Comparison of ENCODE assay signal across 12 cellular contexts in the genomic region with DNA sequence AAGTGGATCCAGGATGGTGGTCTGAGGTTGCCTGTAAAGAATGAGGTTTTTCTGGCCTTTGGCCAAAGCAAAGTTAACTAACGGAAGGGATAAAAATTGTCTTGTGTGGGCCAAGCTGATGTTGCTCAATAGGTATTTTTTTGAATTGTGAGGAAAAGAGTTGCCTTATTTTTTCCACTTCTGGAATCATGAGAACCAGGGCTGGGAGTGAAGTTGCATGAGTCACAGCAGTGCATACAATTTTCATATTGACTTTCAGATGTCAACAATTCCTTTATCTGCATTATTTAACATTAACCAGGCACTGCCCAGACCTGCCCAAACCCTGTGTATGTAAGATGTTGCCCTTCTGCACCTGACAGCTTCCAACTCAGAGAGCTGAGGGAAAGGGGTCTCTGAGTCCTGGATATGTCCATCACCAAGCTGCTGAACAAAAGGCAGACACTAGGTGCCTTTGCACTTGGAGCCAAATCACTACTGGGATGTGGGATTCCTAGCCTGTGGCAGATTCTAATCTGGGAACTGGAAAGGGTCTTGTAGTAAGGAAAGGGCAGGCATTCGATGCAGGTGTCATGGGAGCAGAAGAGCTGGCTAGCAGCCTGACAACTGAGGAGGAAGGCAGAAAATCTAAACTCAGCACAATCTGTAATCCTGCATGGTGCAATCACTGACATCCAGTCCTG. TPM values are rescaled to one million over a fixed set of nuclear protein-coding genes. Genes with fewer than 3 reads are reported as not detected.
A peak's percentile ranks its signal among the peaks of the same experiment; 100 is the strongest.
DNase-seq lines count a peak whose midpoint lies in the region; ATAC-seq, FAIRE-seq and TF ChIP-seq lines count a peak whose summit lies in the region.
"Had no signal": no experiment of that assay in that cellular context is flagged by ENCODE, and none has a peak within 500 bp of the region (broad histone marks: within the 10 kb centered on the region; RNA-seq: fewer than 3 reads in every experiment).

No MANE protein-coding gene starts in this region.

- ATAC-seq in GM19455 (IDR thresholded peaks at IDR 0.05; ENCODE audit: unreplicated experiment) (no peak), HG02852 (IDR thresholded peaks at IDR 0.05; ENCODE audit: unreplicated experiment) (no peak)

- H3K36me3 ChIP-seq in kidney epithelial cell (ENCODE audit: control insufficient read depth, insufficient read depth, low read length), result no peaks in the 10 kb centered on the region
- H3K36me3 ChIP-seq: suprapubic skin had no signal

- H3K27me3 ChIP-seq in kidney epithelial cell (ENCODE audit: control insufficient read depth, insufficient read depth, low read length), result no peaks in the 10 kb centered on the region

- DNase-seq in SIG-M5 treated with dmso at 0.1 percent for 504 hours (lab: John Stamatoyannopoulos, UW; ENCODE audit: unreplicated experiment), result peak; percentile 42
- DNase-seq in SIG-M5 (lab: John Stamatoyannopoulos, UW), result no peak
- peak; percentile 95 for DNase-seq in amniotic epithelial cell (ENCODE audit: low read depth)
- peak; percentile 44 for DNase-seq in kidney epithelial cell (ENCODE audit: low read depth)
- peak; percentile 52 for DNase-seq in urothelium cell line (ENCODE audit: low spot score)
- no peak for DNase-seq in GM19240 (ENCODE audit: insufficient read length, low spot score)
- DNase-seq: activated CD4-positive, CD25-positive, alpha-beta regulatory T cell treated with anti-CD3 and anti-CD28 coated beads, Interleukin-2, amount 50 U/mL, for 72 hours; anterior cingulate cortex had no signal

- no peak for FAIRE-seq in urothelium cell line (lab: Jason Lieb, UNC)
- FAIRE-seq: H54 had no signal

- H3K4me3 ChIP-seq in kidney epithelial cell (ENCODE audit: low read depth, low read length), result no peak overlapping the region
- H3K4me3 ChIP-seq: suprapubic skin had no signal

- TF ChIP-seq CTCF in kidney epithelial cell (IDR thresholded peaks at IDR 0.05; ENCODE audit: insufficient read depth, low read length, poor library complexity, severe bottlenecking), result no peak

RNA-seq across cellular contexts. Expression of gene SLC35B4, which starts 52.3 kb away (rescaled TPM):
- 10.6 and 14.1 TPM in 2 replicates for total RNA-seq in kidney epithelial cell

Comparison
In these comparisons a context has a peak if more than half of its experiments do, and no peak if none do; other contexts are left out.
1. DNase-seq: peak in SIG-M5 treated with dmso at 0.1 percent for 504 hours (single experiment), amniotic epithelial cell (single experiment), kidney epithelial cell (single experiment) and urothelium cell line (single experiment); none in SIG-M5 (single experiment) and GM19240 (single experiment).